Comparison of ENCODE assay signal across 7 cellular contexts in the genomic region with DNA sequence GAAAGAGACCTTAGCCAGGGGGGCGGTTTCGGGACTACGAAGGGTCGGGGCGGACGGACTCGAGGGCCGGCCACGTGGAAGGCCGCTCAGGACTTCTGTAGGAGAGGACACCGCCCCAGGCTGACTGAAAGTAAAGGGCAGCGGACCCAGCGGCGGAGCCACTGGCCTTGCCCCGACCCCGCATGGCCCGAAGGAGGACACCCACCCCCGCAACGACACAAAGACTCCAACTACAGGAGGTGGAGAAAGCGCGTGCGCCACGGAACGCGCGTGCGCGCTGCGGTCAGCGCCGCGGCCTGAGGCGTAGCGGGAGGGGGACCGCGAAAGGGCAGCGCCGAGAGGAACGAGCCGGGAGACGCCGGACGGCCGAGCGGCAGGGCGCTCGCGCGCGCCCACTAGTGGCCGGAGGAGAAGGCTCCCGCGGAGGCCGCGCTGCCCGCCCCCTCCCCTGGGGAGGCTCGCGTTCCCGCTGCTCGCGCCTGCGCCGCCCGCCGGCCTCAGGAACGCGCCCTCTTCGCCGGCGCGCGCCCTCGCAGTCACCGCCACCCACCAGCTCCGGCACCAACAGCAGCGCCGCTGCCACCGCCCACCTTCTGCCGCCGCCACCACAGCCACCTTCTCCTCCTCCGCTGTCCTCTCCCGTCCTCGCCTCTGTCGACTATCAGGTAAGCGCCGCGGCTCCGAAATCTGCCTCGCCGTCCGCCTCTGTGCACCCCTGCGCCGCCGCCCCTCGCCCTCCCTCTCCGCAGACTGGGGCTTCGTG. TPM values are rescaled to one million over a fixed set of nuclear protein-coding genes. Genes with fewer than 3 reads are reported as not detected.
A peak's percentile ranks its signal among the peaks of the same experiment; 100 is the strongest.
DNase-seq lines count a peak whose midpoint lies in the region; ATAC-seq lines count a peak whose summit lies in the region.

A gene (plus strand): TSS at position 533 of the 763 bp plus-strand sequence. CDS start 67,784 bp downstream, outside the sequence.

- ATAC-seq in GM18517 (IDR thresholded peaks at IDR 0.05; ENCODE audit: unreplicated experiment) = peak; percentile 53

- H3K36me3 ChIP-seq in effector memory CD4-positive, alpha-beta T cell (ENCODE audit: control insufficient read depth, insufficient read depth, low read length) = no peaks in the 10 kb centered on the region

- peak within 1 kb of the TSS; percentile 95 for H3K4me3 ChIP-seq in effector memory CD4-positive, alpha-beta T cell (ENCODE audit: insufficient read depth, low read depth, low read length, poor library complexity, severe bottlenecking)

- H3K27ac ChIP-seq in effector memory CD4-positive, alpha-beta T cell (ENCODE audit: insufficient read depth, low read length, poor library complexity, severe bottlenecking) = peak within 1 kb of the TSS; percentile 58

- H3K9me3 ChIP-seq in effector memory CD4-positive, alpha-beta T cell (ENCODE audit: control insufficient read depth, low read length) = no peaks in the 10 kb centered on the region

- peaks cover 26% of the 10 kb centered on the region for H3K4me1 ChIP-seq in effector memory CD4-positive, alpha-beta T cell (ENCODE audit: control insufficient read depth, insufficient read depth, low read length, poor library complexity, severe bottlenecking)

- H3K27me3 ChIP-seq in effector memory CD4-positive, alpha-beta T cell (replicated peaks; ENCODE audit: control insufficient read depth, insufficient read depth, low read length, poor library complexity, severe bottlenecking) = peaks cover 23% of the 10 kb centered on the region

- DNase-seq in HK-2 (ENCODE audit: unreplicated experiment) (peak; percentile 95), NCI-H82 (lab: John Stamatoyannopoulos, UW) (peak; percentile 96), lung microvascular endothelial cell (ENCODE audit: low read depth in 2 of 2) (peak; percentile 92 to 96)
- peak; percentile 60 to 64 for DNase-seq in activated CD8-positive, alpha-beta memory T cell treated with anti-CD3 and anti-CD28 coated beads for 4 hours (ENCODE audit: low read depth in 2 of 2)
- DNase-seq in effector memory CD4-positive, alpha-beta T cell = peak; percentile 65 to 72 (median 69)
- DNase-seq in stimulated activated CD4-positive, alpha-beta T cell treated with anti-CD3 and anti-CD28 coated beads, TNF-alpha, amount 100 ng/mL, for 1 hour (ENCODE audit: low read depth in 3 of 3, low spot score in 1 of 3) = peak; percentile 46 to 72 (median 57)

RNA-seq across cellular contexts. Expression of the gene that starts here (rescaled TPM):
- under 0.01 TPM in 2 replicates for total RNA-seq in lung microvascular endothelial cell

Comparison
In these comparisons a context has a peak if more than half of its experiments do, and no peak if none do; other contexts are left out.
1. Peak in every context shown above with its lines: DNase-seq, ATAC-seq, H3K4me3 ChIP-seq and H3K27ac ChIP-seq.
2. Peak in DNase-seq in lung microvascular endothelial cell; RNA of the gene not detected or under 1 TPM.